ENCODE assay signal across 10 cellular contexts in the genomic region with DNA sequence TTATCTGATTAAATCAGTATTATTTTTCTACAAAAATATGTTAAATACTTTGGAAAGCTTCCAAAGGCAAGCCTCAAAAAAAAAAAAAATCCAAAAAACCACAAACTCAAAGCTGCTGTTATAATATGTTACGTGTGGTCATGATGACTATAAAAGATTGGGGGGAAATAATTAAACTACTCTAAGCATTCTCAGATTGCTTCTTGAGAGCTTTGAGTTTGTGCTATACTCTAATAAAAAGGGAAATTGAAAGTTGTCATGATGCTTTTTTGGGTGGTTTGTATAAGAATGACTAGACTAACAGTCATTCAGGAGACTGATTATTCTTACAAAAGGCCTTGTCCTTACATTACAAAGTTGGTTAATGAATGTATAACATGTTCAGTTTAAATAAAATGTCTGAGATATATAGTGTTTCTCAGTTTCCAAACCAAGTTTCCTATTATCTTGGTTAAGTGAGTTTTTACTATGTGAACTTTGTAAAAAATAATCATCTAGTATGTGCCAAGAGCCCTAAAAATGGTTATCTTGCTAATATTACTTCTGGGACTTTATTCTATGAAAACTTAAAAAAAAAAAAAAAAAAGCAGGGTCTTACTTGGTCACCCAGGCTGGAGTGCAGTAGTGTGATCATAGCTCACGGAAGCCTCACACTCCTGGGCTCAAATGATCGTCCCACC.
DNase-seq lines count a peak whose midpoint lies in the region; FAIRE-seq and TF ChIP-seq lines count a peak whose summit lies in the region.
"Had no signal": no experiment of that assay in that cellular context is flagged by ENCODE, and none has a peak within 500 bp of the region (broad histone marks: within the 10 kb centered on the region; RNA-seq: fewer than 3 reads in every experiment).

No MANE protein-coding gene starts in this region.

- peak overlapping the region; percentile 65 for H3K4me3 Mint-ChIP-seq in HFFc6
- H3K4me3 Mint-ChIP-seq: activated CD4-positive, alpha-beta T cell treated with anti-CD3 and anti-CD28 coated beads, Interleukin-2, amount 10 ng/mL, durations not matched to agents 24 days and 14 days had no signal

- TF ChIP-seq CTCF in AG04449 (IDR thresholded peaks at IDR 0.05; ENCODE audit: insufficient read depth, low read length, missing control alignments), result no peak
- TF ChIP-seq CTCF in HFFc6 (IDR thresholded peaks at IDR 0.05), result no peak

- DNase-seq in AG04449 (ENCODE audit: low read depth, low spot score) (peak; percentile 1), GM18507 (ENCODE audit: extremely low spot score, insufficient read length, low read depth) (peak; percentile 42), HFFc6 (peak; percentile 35), SJSA1 (ENCODE audit: low read depth in 1 of 2, low spot score in 2 of 2) (no peak), NCI-H526 (lab: John Stamatoyannopoulos, UW) (no peak), D341Med (ENCODE audit: low spot score) (no peak), GF-D8 (lab: John Stamatoyannopoulos, UW) (no peak), NCI-H446 treated with DMSO at 0.1 percent for 48 hours (lab: John Stamatoyannopoulos, UW) (no peak)
- DNase-seq: BE2C had no signal

- H3K4me1 Mint-ChIP-seq in HFFc6 (ENCODE audit: low read depth), result peaks cover 87% of the 10 kb centered on the region

- H3K36me3 Mint-ChIP-seq in HFFc6 (ENCODE audit: low read depth), result peaks cover 30% of the 10 kb centered on the region

- no peaks in the 10 kb centered on the region; the same call in 1 of the 2 replicates for H3K9me3 Mint-ChIP-seq in HFFc6

- CTCF ChIA-PET in AG04449 (lab: Yijun Ruan, JAX), result no interaction called here

- no peak overlapping the region for H3K4me3 ChIP-seq in AG04449 (ENCODE audit: low read depth, low read length)
- no peak overlapping the region for H3K4me3 ChIP-seq in SJSA1

- H3K4me1 ChIP-seq in SJSA1 (replicated peaks), result peaks cover 43% of the 10 kb centered on the region

- 0 out of 2 replicates have a peak, but pooled peaks cover 4% of the 10 kb centered on the region for H3K36me3 ChIP-seq in SJSA1
- H3K36me3 ChIP-seq: BE2C had no signal

- peak overlapping the region; percentile 9; the same call in 1 of the 2 replicates for H3K27ac ChIP-seq in SJSA1

- H3K27ac Mint-ChIP-seq in HFFc6, result peak overlapping the region; percentile 52

- H3K9me3 ChIP-seq in SJSA1 (replicated peaks), result no peaks in the 10 kb centered on the region
- H3K9me3 ChIP-seq: BE2C had no signal

- H3K27me3 ChIP-seq in SJSA1 (replicated peaks), result no peaks in the 10 kb centered on the region
- H3K27me3 ChIP-seq: BE2C had no signal

- no peaks in the 10 kb centered on the region for H3K27me3 Mint-ChIP-seq in HFFc6 (ENCODE audit: insufficient read depth)
- H3K27me3 Mint-ChIP-seq: activated CD4-positive, alpha-beta T cell treated with anti-CD3 and anti-CD28 coated beads, Interleukin-2, amount 10 ng/mL, durations not matched to agents 24 days and 14 days had no signal

- peak; percentile 78 for FAIRE-seq in GM18507 (lab: Jason Lieb, UNC)

- POLR2A ChIA-PET in AG04449 (lab: Yijun Ruan, JAX), result no interaction called here

Comparison
In these comparisons a context has a peak if more than half of its experiments do, and no peak if none do; other contexts are left out.
1. DNase-seq: peak in AG04449 (single experiment), GM18507 (single experiment) and HFFc6 (single experiment); none in SJSA1 (0 of 2), NCI-H526 (0 of 2), D341Med (single experiment), GF-D8 (single experiment) and NCI-H446 treated with DMSO at 0.1 percent for 48 hours (single experiment).